In the genomic region with DNA sequence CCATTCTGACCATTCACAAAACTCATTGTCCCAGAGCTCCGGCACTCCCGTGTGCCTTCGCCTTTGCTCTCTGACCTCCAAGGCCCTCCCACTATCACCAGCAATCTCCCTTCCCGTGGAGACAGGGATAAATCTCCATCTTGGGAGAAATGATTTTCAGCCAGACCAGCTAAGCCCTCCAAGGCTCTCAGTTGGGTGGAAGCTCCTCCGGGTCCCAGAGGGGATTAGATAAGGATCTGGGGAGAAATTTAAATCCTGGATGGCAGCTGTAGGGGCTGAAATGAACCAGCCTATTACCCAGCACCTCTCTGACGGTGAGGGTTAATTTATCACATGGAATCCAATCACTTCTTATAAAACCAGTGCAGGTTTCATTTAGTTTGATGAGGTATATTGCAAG, we compare ENCODE assay signal across 13 cellular contexts.
DNase-seq lines count a peak whose midpoint lies in the region; ATAC-seq, FAIRE-seq and TF ChIP-seq lines count a peak whose summit lies in the region.
"Had no signal": no experiment of that assay in that cellular context is flagged by ENCODE, and none has a peak within 500 bp of the region (broad histone marks: within the 10 kb centered on the region; RNA-seq: fewer than 3 reads in every experiment).

No MANE protein-coding gene starts in this region.

- H3K18ac ChIP-seq in H1 (ENCODE audit: extremely low read depth, low read length), result no peak overlapping the region

- no peak for ATAC-seq in HG03196 (IDR thresholded peaks at IDR 0.05; ENCODE audit: unreplicated experiment)
- ATAC-seq in HG02981 (IDR thresholded peaks at IDR 0.05; ENCODE audit: unreplicated experiment), result no peak

- 73% methylated on average over 6 of the region's 6 CpGs; no CpG with 5 or more reads in 1 of the 2 experiments for WGBS in H1 (ENCODE audit: extremely low coverage in 1 of 2, insufficient coverage in 1 of 2, insufficient read length in 1 of 2, insufficient replicate concordance in 2 of 2, low coverage in 1 of 2, low lambda C conversion rate in 2 of 2, missing lambda C conversion rate in 1 of 2), 2 experiments

- H2AK5ac ChIP-seq in H1 (ENCODE audit: low read depth, low read length), result no peak overlapping the region

- H3K9me3 ChIP-seq in BLaER1, result 0 out of 2 replicates have a peak, but pooled peaks cover 12% of the 10 kb centered on the region
- no peaks in the 10 kb centered on the region for H3K9me3 ChIP-seq in H1 (ENCODE audit: insufficient read depth in 2 of 2, low read depth in 1 of 2, low read length in 1 of 2)
- H3K9me3 ChIP-seq: HAP-1 had no signal

- TF ChIP-seq EP300 in H1 (IDR thresholded peaks at IDR 0.05; ENCODE audit: borderline replicate concordance in 1 of 2, low read depth in 2 of 2, low read length in 2 of 2), result no peak

- CTCF ChIA-PET in H1 (lab: Charles Lee; ENCODE audit: partially characterized antibody), result interaction anchor here (0.8 to 1.5 kb wide), 5 partner anchors 13 to 525 kb away, joined by 3 read pairs; no protein-coding TSS in a partner anchor

- no peak overlapping the region for H2BK12ac ChIP-seq in H1 (ENCODE audit: low read depth, low read length)

- H3K4ac ChIP-seq in H1 (replicated peaks; ENCODE audit: insufficient read length, low read depth, low read length), result no peak overlapping the region

- H3K79me2 ChIP-seq in H1 (ENCODE audit: control insufficient read depth in 1 of 2, insufficient read depth in 2 of 2, low read length in 2 of 2), result no peaks in the 10 kb centered on the region

- H3K23me2 ChIP-seq in H1 (ENCODE audit: low read depth, low read length), result no peaks in the 10 kb centered on the region

- no peak overlapping the region for H3K56ac ChIP-seq in H1 (replicated peaks; ENCODE audit: insufficient read length, low read depth, low read length)

- H3K4me3 ChIP-seq in BLaER1 (no peak overlapping the region), H1 (ENCODE audit: extremely low read depth in 1 of 4, insufficient read depth in 2 of 4, low read depth in 3 of 4, low read length in 4 of 4) (no peak overlapping the region)
- H3K4me3 ChIP-seq: HAP-1 had no signal

- no peak overlapping the region for H2BK20ac ChIP-seq in H1 (ENCODE audit: low read length)

- H2AFZ ChIP-seq in H1 (ENCODE audit: low read length), result peak overlapping the region; percentile 93

- H4K91ac ChIP-seq in H1 (replicated peaks; ENCODE audit: insufficient read length, low read length), result no peak overlapping the region

- POLR2A ChIA-PET in H1 (lab: Charles Lee; ENCODE audit: partially characterized antibody), result no interaction called here

- H4K8ac ChIP-seq in H1 (ENCODE audit: extremely low read depth, insufficient read depth, low read length), result peak overlapping the region; percentile 58; the same call in 1 of the 2 replicates

- no peak overlapping the region for H2BK120ac ChIP-seq in H1 (replicated peaks; ENCODE audit: low read depth, low read length)

- no peak for TF ChIP-seq POLR2A in H1 (IDR thresholded peaks at IDR 0.05; ENCODE audit: control extremely low read depth in 1 of 2, low read depth in 2 of 2, low read length in 2 of 2)

- TF ChIP-seq RAD21 in H1 (IDR thresholded peaks at IDR 0.05 in 1 of 2, conservative IDR thresholded peaks at IDR 0.05 in 1 of 2; ENCODE audit: low read depth in 2 of 2, low read length in 2 of 2), result no peak

- H3K23ac ChIP-seq in H1 (ENCODE audit: insufficient read length), result no peak overlapping the region

- DNase-seq in D721Med (ENCODE audit: insufficient read length, low spot score), result peak; percentile 29
- peak; percentile 93 for DNase-seq in NCI-H82 (lab: John Stamatoyannopoulos, UW)
- no peak for DNase-seq in H1 (ENCODE audit: low read depth in 1 of 2, low spot score in 2 of 2)
- DNase-seq in NCI-H2081 treated with DMSO at 0.1 percent for 48 hours (lab: John Stamatoyannopoulos, UW), result no peak
- DNase-seq in NCI-H526 treated with DMSO at 0.1 percent for 48 hours (lab: John Stamatoyannopoulos, UW), result no peak
- DNase-seq: ACHN; CD4-positive, alpha-beta memory T cell; DMS53 had no signal

- no peak for TF ChIP-seq CTCF in D721Med (IDR thresholded peaks at IDR 0.05; ENCODE audit: insufficient read depth, missing control alignments)
- no peak for TF ChIP-seq CTCF in H1 (IDR thresholded peaks at IDR 0.05; ENCODE audit: control extremely low read depth in 1 of 3, insufficient read depth in 1 of 3, low read depth in 1 of 3, low read length in 3 of 3)

- no peaks in the 10 kb centered on the region for H3K79me1 ChIP-seq in H1 (ENCODE audit: low read depth, low read length)

- H2BK15ac ChIP-seq in H1 (ENCODE audit: low read length), result no peak overlapping the region

- peak overlapping the region; percentile 58 for H3K4me2 ChIP-seq in BLaER1
- H3K4me2 ChIP-seq in H1 (ENCODE audit: insufficient read depth in 1 of 2, low read depth in 2 of 2, low read length in 2 of 2), result no peak overlapping the region

- no peak overlapping the region for H4K5ac ChIP-seq in H1 (ENCODE audit: insufficient read length, low read depth, low read length)

- FAIRE-seq in D721Med (lab: Jason Lieb, UNC) (peak; percentile 56), H1 (lab: Jason Lieb, UNC) (no peak)

- H3K27ac ChIP-seq in BLaER1 (no peak overlapping the region), H1 (ENCODE audit: low read depth, low read length) (no peak overlapping the region)
- H3K27ac ChIP-seq: C4-2B had no signal

- H2BK5ac ChIP-seq in H1 (ENCODE audit: low read depth, low read length), result no peak overlapping the region

- H3K9ac ChIP-seq in BLaER1, result no peak overlapping the region
- H3K9ac ChIP-seq in H1 (replicated peaks in 1 of 4; ENCODE audit: extremely low read depth in 1 of 4, low read depth in 3 of 4, low read length in 3 of 4), result no peak overlapping the region

- H3K36me3 ChIP-seq in BLaER1 (no peaks in the 10 kb centered on the region), H1 (ENCODE audit: control insufficient read depth in 2 of 4, insufficient read depth in 4 of 4, low read length in 3 of 4) (no peaks in the 10 kb centered on the region)
- H3K36me3 ChIP-seq: HAP-1 had no signal

- peaks cover 24% of the 10 kb centered on the region for H3K4me1 ChIP-seq in BLaER1
- H3K4me1 ChIP-seq in H1 (replicated peaks in 1 of 4; ENCODE audit: control insufficient read depth in 3 of 4, insufficient read depth in 4 of 4, low read length in 3 of 4), result peaks cover 2 to 14% (median 7%) of the 10 kb centered on the region in 4 experiments; a peak in 6 of 7 replicates

- H3K14ac ChIP-seq in H1 (ENCODE audit: insufficient read length), result no peak overlapping the region

- H3K27me3 ChIP-seq in BLaER1, result no peaks in the 10 kb centered on the region
- no peaks in the 10 kb centered on the region for H3K27me3 ChIP-seq in H1 (replicated peaks in 1 of 4; ENCODE audit: control insufficient read depth in 3 of 4, extremely low read depth in 1 of 4, insufficient read depth in 3 of 4, low read length in 3 of 4)

- H4K20me1 ChIP-seq in BLaER1, result no peaks in the 10 kb centered on the region
- H4K20me1 ChIP-seq in H1 (replicated peaks in 1 of 2; ENCODE audit: control insufficient read depth in 1 of 2, insufficient read depth in 2 of 2, low read length in 2 of 2), result no peaks in the 10 kb centered on the region

TF ChIP-seq in H1, 55 proteins besides CTCF, POLR2A, EP300 and RAD21:
- no peak for TF ChIP-seq CBX5 (IDR thresholded peaks at IDR 0.05; ENCODE audit: low read depth, low read length)
- no peak for TF ChIP-seq SIX5 (IDR thresholded peaks at IDR 0.05; ENCODE audit: low read depth, low read length)
- no peak for TF ChIP-seq HDAC6 (IDR thresholded peaks at IDR 0.05; ENCODE audit: low read depth, low read length)
- TF ChIP-seq SIRT6 (IDR thresholded peaks at IDR 0.05; ENCODE audit: low read length), result no peak
- no peak for TF ChIP-seq JUND (IDR thresholded peaks at IDR 0.05; ENCODE audit: low read length)
- TF ChIP-seq BACH1 (IDR thresholded peaks at IDR 0.05; ENCODE audit: low read length), result no peak
- no peak for TF ChIP-seq YY1 (IDR thresholded peaks at IDR 0.05; ENCODE audit: low read depth, low read length)
- TF ChIP-seq TAF1 (IDR thresholded peaks at IDR 0.05; ENCODE audit: low read depth, low read length), result no peak
- TF ChIP-seq MAFK (IDR thresholded peaks at IDR 0.05; ENCODE audit: low read depth, low read length), result no peak
- TF ChIP-seq JUN (IDR thresholded peaks at IDR 0.05; ENCODE audit: low read depth, low read length), result no peak
- TF ChIP-seq TAF7 (optimal IDR thresholded peaks at IDR 0.05; ENCODE audit: borderline replicate concordance, low read depth, low read length), result no peak
- no peak for TF ChIP-seq HDAC2 (IDR thresholded peaks at IDR 0.05; ENCODE audit: borderline replicate concordance in 1 of 2, low read depth in 2 of 2, low read length in 2 of 2)
- TF ChIP-seq CHD2 (IDR thresholded peaks at IDR 0.05; ENCODE audit: low read length), result no peak
- no peak for TF ChIP-seq RXRA (IDR thresholded peaks at IDR 0.05; ENCODE audit: insufficient read depth, low read depth, low read length)

Comparison
In these comparisons a context has a peak if more than half of its experiments do, and no peak if none do; other contexts are left out.
1. DNase-seq: peak in D721Med (single experiment) and NCI-H82 (single experiment); none in H1 (0 of 2), NCI-H2081 treated with DMSO at 0.1 percent for 48 hours (single experiment) and NCI-H526 treated with DMSO at 0.1 percent for 48 hours (single experiment).